Comparison of ENCODE assay signal across 9 cellular contexts in genomic region chr7:108328174-108328651, GRCh38.
DNase-seq lines count a peak whose midpoint lies in the region; ATAC-seq and TF ChIP-seq lines count a peak whose summit lies in the region.
"Had no signal": no experiment of that assay in that cellular context is flagged by ENCODE, and none has a peak within 500 bp of the region (broad histone marks: within the 10 kb centered on the region; RNA-seq: fewer than 3 reads in every experiment).

No MANE protein-coding gene starts in this region.

- DNase-seq in NAMALWA (ENCODE audit: low spot score) (peak; percentile 13), neural crest cell (ENCODE audit: low read depth, low spot score) (no peak), ACHN (no peak), DMS79 treated with DMSO at 0.1 percent for 48 hours (lab: John Stamatoyannopoulos, UW) (no peak)
- DNase-seq in activated naive CD4-positive, alpha-beta T cell treated with anti-CD3 and anti-CD28 coated beads, Interleukin-2, amount 10 ng/mL, durations not matched to agents 7 days and 5 days: no peak
- DNase-seq: activated CD4-positive, CD25-positive, alpha-beta regulatory T cell; NCI-H1436 treated with DMSO at 0.1 percent for 48 hours had no signal

- peaks cover 76% of the 10 kb centered on the region for H3K4me1 Mint-ChIP-seq in neural crest cell
- no peaks in the 10 kb centered on the region for H3K4me1 Mint-ChIP-seq in activated naive CD4-positive, alpha-beta T cell treated with anti-CD3 and anti-CD28 coated beads, Interleukin-2, amount 10 ng/mL, durations not matched to agents 7 days and 5 days

- ATAC-seq in GM19328 (IDR thresholded peaks at IDR 0.05; ENCODE audit: unreplicated experiment) (peak; percentile 58), HG02642 (IDR thresholded peaks at IDR 0.05; ENCODE audit: poor library complexity, unreplicated experiment) (peak; percentile 67)

- H3K4me3 Mint-ChIP-seq in neural crest cell: peak overlapping the region; percentile 74
- no peak overlapping the region for H3K4me3 Mint-ChIP-seq in activated naive CD4-positive, alpha-beta T cell treated with anti-CD3 and anti-CD28 coated beads, Interleukin-2, amount 10 ng/mL, durations not matched to agents 7 days and 5 days

- in situ Hi-C loops in ACHN (cut with HindIII; ENCODE audit: low pct_ligation_motif_present, low pct_unique_long_range_greater_than_20kb, low sequenced_read_pairs): no loop called here

- CTCF ChIA-PET in activated naive CD4-positive, alpha-beta T cell treated with anti-CD3 and anti-CD28 coated beads, Interleukin-2, amount 10 ng/mL, durations not matched to agents 7 days and 5 days (lab: Charles Lee): no interaction called here

- H3K27ac Mint-ChIP-seq in neural crest cell (ENCODE audit: unreplicated experiment): peak overlapping the region; percentile 10
- no peak overlapping the region for H3K27ac Mint-ChIP-seq in activated naive CD4-positive, alpha-beta T cell treated with anti-CD3 and anti-CD28 coated beads, Interleukin-2, amount 10 ng/mL, durations not matched to agents 7 days and 5 days

- no peak for TF ChIP-seq CTCF in neural crest cell (conservative IDR thresholded peaks at IDR 0.05)

- no peaks in the 10 kb centered on the region for H3K9me3 Mint-ChIP-seq in neural crest cell
- no peaks in the 10 kb centered on the region for H3K9me3 Mint-ChIP-seq in activated naive CD4-positive, alpha-beta T cell treated with anti-CD3 and anti-CD28 coated beads, Interleukin-2, amount 10 ng/mL, durations not matched to agents 7 days and 5 days

- no peaks in the 10 kb centered on the region for H3K36me3 Mint-ChIP-seq in neural crest cell (ENCODE audit: low read depth)
- H3K36me3 Mint-ChIP-seq in activated naive CD4-positive, alpha-beta T cell treated with anti-CD3 and anti-CD28 coated beads, Interleukin-2, amount 10 ng/mL, durations not matched to agents 7 days and 5 days: no peaks in the 10 kb centered on the region

- no peaks in the 10 kb centered on the region for H3K27me3 Mint-ChIP-seq in neural crest cell (ENCODE audit: low read depth)
- peaks cover 4% of the 10 kb centered on the region for H3K27me3 Mint-ChIP-seq in activated naive CD4-positive, alpha-beta T cell treated with anti-CD3 and anti-CD28 coated beads, Interleukin-2, amount 10 ng/mL, durations not matched to agents 7 days and 5 days
